Comparison of ENCODE assay signal across 13 cellular contexts in genomic region chr13:99987180-99988047, GRCh38. TPM values are rescaled to one million over a fixed set of nuclear protein-coding genes. Genes with fewer than 3 reads are reported as not detected.
DNase-seq lines count a peak whose midpoint lies in the region; ATAC-seq and FAIRE-seq lines count a peak whose summit lies in the region.
"Had no signal": no experiment of that assay in that cellular context is flagged by ENCODE, and none has a peak within 500 bp of the region (broad histone marks: within the 10 kb centered on the region; RNA-seq: fewer than 3 reads in every experiment).

No MANE protein-coding gene starts in this region.

- no peak for ATAC-seq in natural killer cell treated with Interleukin-12 subunit alpha and Interleukin-12 subunit beta and Interleukin-15 and Interleukin-18, amount 100 ng/mL, for 72 hours
- ATAC-seq in HG02852 (IDR thresholded peaks at IDR 0.05; ENCODE audit: unreplicated experiment): no peak

- WGBS in HUES64: 9% methylated on average over 19 of the region's 23 CpGs

- peak overlapping the region; percentile 32; the same call in 1 of the 2 replicates for H3K27ac ChIP-seq in HUES64 (ENCODE audit: low read depth, low read length)
- H3K27ac ChIP-seq: tibial nerve had no signal

- peaks cover 51% of the 10 kb centered on the region for H3K4me1 ChIP-seq in HUES64 (ENCODE audit: insufficient read depth, low read length)

- H3K9ac ChIP-seq in HUES64 (ENCODE audit: low read depth, low read length): peak overlapping the region; percentile 56

- peaks cover 39% of the 10 kb centered on the region for H3K36me3 ChIP-seq in HUES64 (ENCODE audit: insufficient read depth, low read length)
- H3K36me3 ChIP-seq: tibial nerve had no signal

- H3K4me3 Mint-ChIP-seq in natural killer cell treated with Interleukin-12 subunit alpha and Interleukin-12 subunit beta and Interleukin-15 and Interleukin-18, amount 100 ng/mL, for 72 hours: peak overlapping the region; percentile 2
- H3K4me3 Mint-ChIP-seq: central memory CD8-positive, alpha-beta T cell had no signal

- no peaks in the 10 kb centered on the region for H3K9me3 ChIP-seq in HUES64 (ENCODE audit: insufficient read depth, low read depth, low read length)

- DNase-seq in cerebellar cortex (ENCODE audit: low spot score) (peak; percentile 59), DMS 273 (lab: John Stamatoyannopoulos, UW; ENCODE audit: unreplicated experiment) (no peak), NCI-H2171 treated with DMSO at 0.1 percent for 48 hours (lab: John Stamatoyannopoulos, UW) (no peak), NCI-H446 treated with DMSO at 0.1 percent for 48 hours (lab: John Stamatoyannopoulos, UW) (no peak)
- DNase-seq in natural killer cell treated with Interleukin-12 subunit alpha and Interleukin-12 subunit beta and Interleukin-15 and Interleukin-18, amount 100 ng/mL, for 72 hours (ENCODE audit: low spot score): no peak
- DNase-seq: activated CD4-positive, alpha-beta T cell treated with anti-CD3 and anti-CD28 coated beads for 4 hours; activated gamma-delta T cell treated with Interleukin-2 at 50 U/mL for 16 hours had no signal

- H3K4me1 Mint-ChIP-seq in natural killer cell treated with Interleukin-12 subunit alpha and Interleukin-12 subunit beta and Interleukin-15 and Interleukin-18, amount 100 ng/mL, for 72 hours (ENCODE audit: low read depth in 2 of 2): peaks cover 6 to 14% of the 10 kb centered on the region in 2 donors

- peak overlapping the region; percentile 61 for H3K4me3 ChIP-seq in HUES64 (ENCODE audit: low read length)
- H3K4me3 ChIP-seq: smooth muscle cell, tibial nerve had no signal

- peaks cover 12% of the 10 kb centered on the region for H3K36me3 Mint-ChIP-seq in natural killer cell treated with Interleukin-12 subunit alpha and Interleukin-12 subunit beta and Interleukin-15 and Interleukin-18, amount 100 ng/mL, for 72 hours

- FAIRE-seq in G401.6 (lab: Jason Lieb, UNC): peak; percentile 93

- no peaks in the 10 kb centered on the region for H3K9me3 Mint-ChIP-seq in natural killer cell treated with Interleukin-12 subunit alpha and Interleukin-12 subunit beta and Interleukin-15 and Interleukin-18, amount 100 ng/mL, for 72 hours
- H3K9me3 Mint-ChIP-seq: central memory CD8-positive, alpha-beta T cell had no signal

- H3K27ac Mint-ChIP-seq in natural killer cell treated with Interleukin-12 subunit alpha and Interleukin-12 subunit beta and Interleukin-15 and Interleukin-18, amount 100 ng/mL, for 72 hours: no peak overlapping the region

- H3K27me3 ChIP-seq in HUES64 (ENCODE audit: insufficient read depth, low read length): peaks cover 75% of the 10 kb centered on the region

- peaks cover 41 to 58% of the 10 kb centered on the region in 2 donors for H3K27me3 Mint-ChIP-seq in natural killer cell treated with Interleukin-12 subunit alpha and Interleukin-12 subunit beta and Interleukin-15 and Interleukin-18, amount 100 ng/mL, for 72 hours

RNA-seq across cellular contexts. Expression of gene ZIC2, which starts 5.8 kb away (rescaled TPM):
- 113 TPM for polyA plus RNA-seq in HUES64 (2013, experiment 1 of 2)
- 125 TPM for polyA plus RNA-seq in HUES64 (2013, experiment 2 of 2)
- 1 to 10 TPM in 1 of 2 donors, not detected in 1; 3.4 TPM for total RNA-seq in natural killer cell treated with Interleukin-12 subunit alpha and Interleukin-12 subunit beta and Interleukin-15 and Interleukin-18, amount 100 ng/mL, for 72 hours
- total RNA-seq: smooth muscle cell, tibial nerve had no signal
- polyA plus RNA-seq: smooth muscle cell had no signal

RNA-seq across cellular contexts. Expression of gene ZIC5, which starts 15.8 kb away (rescaled TPM):
- polyA plus RNA-seq in HUES64 (2013, experiment 1 of 2): 25.6 TPM
- polyA plus RNA-seq in HUES64 (2013, experiment 2 of 2): 25.2 TPM
- total RNA-seq in natural killer cell treated with Interleukin-12 subunit alpha and Interleukin-12 subunit beta and Interleukin-15 and Interleukin-18, amount 100 ng/mL, for 72 hours: not detected
- total RNA-seq: smooth muscle cell, tibial nerve had no signal
- polyA plus RNA-seq: smooth muscle cell had no signal
